ENCODE assay signal across 10 cellular contexts in genomic region chr14:53916239-53916638, GRCh38. TPM values are rescaled to one million over a fixed set of nuclear protein-coding genes. Genes with fewer than 3 reads are reported as not detected.
"Had no signal": no experiment of that assay in that cellular context is flagged by ENCODE, and none has a peak within 500 bp of the region (broad histone marks: within the 10 kb centered on the region; RNA-seq: fewer than 3 reads in every experiment).

No MANE protein-coding gene starts in this region.

- H3K9ac ChIP-seq: GM23248 had no signal

- ATAC-seq: GM23338 had no signal

- DNase-seq: GM23248, GOT3, H7, H9, HCEC 1CT, HFFc6 had no signal

- H3K36me3 ChIP-seq: HAP-1 had no signal

- H3K9me3 Mint-ChIP-seq: GM23338 had no signal

- H3K4me3 Mint-ChIP-seq: GM23338, H9, HFFc6 had no signal

- H3K4me3 ChIP-seq: GM23248, GM23338, HAP-1 had no signal

- H3K27ac Mint-ChIP-seq: GM23338, H9, HFFc6 had no signal

- H3K27ac ChIP-seq: GM23248 had no signal

- H3K4me2 ChIP-seq: GM23338 had no signal

- H2AFZ ChIP-seq: GM23248, GM23338 had no signal

- H3K9me3 ChIP-seq: HAP-1 had no signal

- FAIRE-seq: H1, H54 had no signal

RNA-seq across cellular contexts. Expression of gene BMP4, which starts 40.4 kb away (rescaled TPM):
- total RNA-seq: GM23248 had no signal
- polyA plus RNA-seq: GM23248 had no signal
